In the genomic region with DNA sequence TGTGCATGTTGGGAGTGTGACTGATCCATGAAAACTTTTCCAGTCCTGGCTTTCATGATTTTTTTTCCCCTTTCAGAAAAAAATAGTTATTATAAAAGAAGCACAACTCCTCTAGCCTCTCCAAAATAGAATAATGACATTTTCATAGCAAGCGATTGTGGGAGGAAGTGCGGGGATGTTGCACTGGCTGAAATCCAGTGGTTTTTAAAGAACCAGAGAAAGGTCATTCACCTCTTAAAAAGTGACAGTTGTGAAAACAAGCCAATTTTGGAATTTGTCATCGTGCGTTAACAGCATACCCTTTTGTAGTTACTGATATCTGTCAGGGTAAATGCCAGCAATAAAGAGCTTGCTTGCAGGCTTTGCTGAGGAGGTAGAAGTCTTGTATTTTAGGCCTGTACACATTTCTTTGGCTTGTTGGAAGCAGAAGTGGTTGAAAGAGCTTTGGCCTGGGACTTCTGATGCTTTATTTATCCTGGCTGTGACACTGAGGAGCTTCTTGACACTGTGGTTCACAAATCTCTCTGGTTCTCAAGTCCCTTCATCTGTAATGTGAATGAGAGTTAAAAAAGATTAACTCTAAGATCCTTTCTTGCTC, we compare ENCODE assay signal across 15 cellular contexts.
"Had no signal": no experiment of that assay in that cellular context is flagged by ENCODE, and none has a peak within 500 bp of the region (broad histone marks: within the 10 kb centered on the region; RNA-seq: fewer than 3 reads in every experiment).

No MANE protein-coding gene starts in this region.

- ATAC-seq: activated CD4-positive, CD25-positive, alpha-beta regulatory T cell treated with anti-CD3 and anti-CD28 coated beads, Interleukin-2, amount 50 U/mL, for 24 hours; activated naive CD8-positive, alpha-beta T cell treated with anti-CD3 and anti-CD28 coated beads, Interleukin-2, amount 50 U/mL, for 24 hours; esophagus mucosa; lower lobe of right lung had no signal

- H3K36me3 ChIP-seq: breast epithelium, lower lobe of right lung, neural progenitor cell, ovary had no signal

- H2AFZ ChIP-seq: neural progenitor cell had no signal

- H3K36me3 Mint-ChIP-seq: mesothelial cell of epicardium, neural progenitor cell had no signal

- H3K4me2 ChIP-seq: neural progenitor cell had no signal

- DNase-seq: activated naive CD4-positive, alpha-beta T cell treated with anti-CD3 and anti-CD28 coated beads for 36 hours; activated naive CD8-positive, alpha-beta T cell treated with anti-CD3 and anti-CD28 coated beads, Interleukin-2, amount 50 U/mL, for 24 hours; aorta; kidney; lower lobe of right lung; ovary; stimulated activated CD4-positive, alpha-beta T cell treated with anti-CD3 and anti-CD28 coated beads, Interleukin-4, amount 100 ng/mL, for 24 hours; stimulated activated naive CD4-positive, alpha-beta T cell treated with Interleukin-2 at 50 U/mL for 16 hours; substantia nigra; trophoblast cell had no signal

- H3K4me3 Mint-ChIP-seq: activated naive CD4-positive, alpha-beta T cell treated with anti-CD3 and anti-CD28 coated beads for 36 hours; activated naive CD8-positive, alpha-beta T cell treated with anti-CD3 and anti-CD28 coated beads, Interleukin-2, amount 50 U/mL, for 24 hours; mesothelial cell of epicardium; neural progenitor cell had no signal

- H3K4me1 Mint-ChIP-seq: activated naive CD8-positive, alpha-beta T cell treated with anti-CD3 and anti-CD28 coated beads, Interleukin-2, amount 50 U/mL, for 24 hours; neural progenitor cell had no signal

- H3K27ac ChIP-seq: breast epithelium, lower lobe of right lung, neural progenitor cell, ovary had no signal

- H3K4me1 ChIP-seq: breast epithelium, lower lobe of right lung, neural progenitor cell had no signal

- H3K4me3 ChIP-seq: breast epithelium, lower lobe of right lung, neural progenitor cell, ovary had no signal

- H3K27ac Mint-ChIP-seq: activated naive CD4-positive, alpha-beta T cell treated with anti-CD3 and anti-CD28 coated beads for 36 hours; activated naive CD8-positive, alpha-beta T cell treated with anti-CD3 and anti-CD28 coated beads, Interleukin-2, amount 50 U/mL, for 24 hours; mesothelial cell of epicardium; neural progenitor cell had no signal

- H3K9me3 ChIP-seq: breast epithelium, lower lobe of right lung, ovary had no signal

- H3K9me3 Mint-ChIP-seq: activated naive CD4-positive, alpha-beta T cell treated with anti-CD3 and anti-CD28 coated beads for 36 hours; activated naive CD8-positive, alpha-beta T cell treated with anti-CD3 and anti-CD28 coated beads, Interleukin-2, amount 50 U/mL, for 24 hours; mesothelial cell of epicardium; neural progenitor cell had no signal

- H3K27me3 ChIP-seq: breast epithelium, neural progenitor cell, ovary had no signal
